Comparison of ENCODE assay signal across 8 cellular contexts in genomic region chr4:17336524-17336941, GRCh38.
A peak's percentile ranks its signal among the peaks of the same experiment; 100 is the strongest.
DNase-seq lines count a peak whose midpoint lies in the region; ATAC-seq and TF ChIP-seq lines count a peak whose summit lies in the region.

No MANE protein-coding gene starts in this region.

- in situ Hi-C loops in mammary epithelial cell (cut with MboI; ENCODE audit: low sequenced_read_pairs in 2 of 2), result loop anchor here in 1 of 2 donors (25.0 kb wide), 1 partner anchor 1049 kb away; no protein-coding TSS in a partner anchor

- H3K9ac ChIP-seq in mammary epithelial cell (ENCODE audit: insufficient read depth, low read length), result no peak overlapping the region

- H3K27me3 Mint-ChIP-seq in T-helper 2 cell treated with Interferon-gamma antibody and Interleukin-4, amounts not matched to agents 5 μg/mL and 100 μg/mL, for 36 hours (ENCODE audit: low read depth), result no peaks in the 10 kb centered on the region

- dilution Hi-C loops in mammary epithelial cell (cut with HindIII; ENCODE audit: low sequenced_read_pairs), result no loop called here

- no peaks in the 10 kb centered on the region for H3K79me2 ChIP-seq in mammary epithelial cell (ENCODE audit: insufficient read depth, low read length)

- ATAC-seq in HG02678 (IDR thresholded peaks at IDR 0.05; ENCODE audit: unreplicated experiment), result peak; percentile 80

- peak overlapping the region; percentile 15 for H3K4me2 ChIP-seq in mammary epithelial cell (ENCODE audit: insufficient read depth, low read depth, low read length)

- no peak for TF ChIP-seq POLR2A in testis (IDR thresholded peaks at IDR 0.05)

- peaks cover 5% of the 10 kb centered on the region for H3K4me1 ChIP-seq in mammary epithelial cell (ENCODE audit: insufficient read depth, low read length)
- no peaks in the 10 kb centered on the region for H3K4me1 ChIP-seq in testis
- no peaks in the 10 kb centered on the region for H3K4me1 ChIP-seq in SJCRH30

- no TSS peak for BruUV-seq in mammary epithelial cell (replicated peaks; lab: Mats Ljungman, UMichigan)

- H3K9me3 Mint-ChIP-seq in T-helper 2 cell treated with Interferon-gamma antibody and Interleukin-4, amounts not matched to agents 5 μg/mL and 100 μg/mL, for 36 hours, result no peaks in the 10 kb centered on the region

- H3K27ac Mint-ChIP-seq in T-helper 2 cell treated with Interferon-gamma antibody and Interleukin-4, amounts not matched to agents 5 μg/mL and 100 μg/mL, for 36 hours, result peak overlapping the region; percentile 60

- H3K4me3 ChIP-seq in mammary epithelial cell (replicated peaks in 1 of 3; ENCODE audit: insufficient read depth in 1 of 3, low read depth in 2 of 3, low read length in 3 of 3), result no peak overlapping the region
- no peak overlapping the region for H3K4me3 ChIP-seq in testis
- no peak overlapping the region for H3K4me3 ChIP-seq in SJCRH30

- H3K36me3 Mint-ChIP-seq in T-helper 2 cell treated with Interferon-gamma antibody and Interleukin-4, amounts not matched to agents 5 μg/mL and 100 μg/mL, for 36 hours (ENCODE audit: low read depth), result no peaks in the 10 kb centered on the region

- peak overlapping the region; percentile 32 for H3K4me3 Mint-ChIP-seq in T-helper 2 cell treated with Interferon-gamma antibody and Interleukin-4, amounts not matched to agents 5 μg/mL and 100 μg/mL, for 36 hours

- TF ChIP-seq CTCF in GM10266 (IDR thresholded peaks at IDR 0.05; ENCODE audit: control insufficient read depth, insufficient read depth, low read depth, missing control alignments) (no peak), mammary epithelial cell (conservative IDR thresholded peaks at IDR 0.05 in 1 of 2, IDR thresholded peaks at IDR 0.05 in 1 of 2; ENCODE audit: extremely low read depth in 1 of 2, insufficient read depth in 1 of 2, low read depth in 1 of 2, low read length in 2 of 2) (no peak), testis (IDR thresholded peaks at IDR 0.05) (no peak)

- H3K36me3 ChIP-seq in mammary epithelial cell (ENCODE audit: insufficient read depth, low read length) (no peaks in the 10 kb centered on the region), testis (ENCODE audit: low read depth, missing control alignments) (no peaks in the 10 kb centered on the region), SJCRH30 (no peaks in the 10 kb centered on the region)

- peaks cover 34% of the 10 kb centered on the region for H3K4me1 Mint-ChIP-seq in T-helper 2 cell treated with Interferon-gamma antibody and Interleukin-4, amounts not matched to agents 5 μg/mL and 100 μg/mL, for 36 hours (ENCODE audit: low read depth)

- intact Hi-C loops in mammary epithelial cell (cut with micrococcal nuclease) (no loop called here), testis (cut with DNase I; ENCODE audit: low total_unique reads) (no loop called here)

- H3K27me3 ChIP-seq in mammary epithelial cell (ENCODE audit: insufficient read depth, low read length), result no peaks in the 10 kb centered on the region
- no peaks in the 10 kb centered on the region for H3K27me3 ChIP-seq in testis
- peaks cover 12% of the 10 kb centered on the region; the same call in 1 of the 2 replicates for H3K27me3 ChIP-seq in SJCRH30

- 2% methylated on average over 10 of the region's 10 CpGs for WGBS in mammary epithelial cell (ENCODE audit: low coverage, missing lambda C conversion rate)
- 73 to 85% methylated on average over 10 of the region's 10 CpGs for WGBS in testis, 2 donors

- H3K9me3 ChIP-seq in mammary epithelial cell (replicated peaks; ENCODE audit: insufficient read depth, low read length) (no peaks in the 10 kb centered on the region), testis (no peaks in the 10 kb centered on the region), SJCRH30 (replicated peaks) (no peaks in the 10 kb centered on the region)

- CTCF ChIA-PET in mammary epithelial cell (lab: Charles Lee; ENCODE audit: low non-redundant PET), result no interaction called here

- DNase-seq in GM10266 (ENCODE audit: extremely low spot score) (peak; percentile 46), mammary epithelial cell (peak; percentile 14), GM03348 (ENCODE audit: low spot score) (no peak), testis (no peak), SJCRH30 (no peak)
- peak; percentile 82 for DNase-seq in T-helper 2 cell treated with Interferon-gamma antibody and Interleukin-4, amounts not matched to agents 5 μg/mL and 100 μg/mL, for 36 hours (ENCODE audit: low spot score)
- DNase-seq in stimulated activated CD4-positive, alpha-beta T cell treated with anti-CD3 and anti-CD28 coated beads, TNF-alpha, amount 100 ng/mL, for 1 hour (ENCODE audit: low read depth in 3 of 3, low spot score in 1 of 3), result peak; percentile 38 to 60 (median 52)

- H4K20me1 ChIP-seq in mammary epithelial cell (ENCODE audit: insufficient read depth, low read length), result no peaks in the 10 kb centered on the region

- no peak overlapping the region for H3K27ac ChIP-seq in mammary epithelial cell (ENCODE audit: insufficient read depth, low read depth, low read length)
- H3K27ac ChIP-seq in testis, result no peak overlapping the region
- H3K27ac ChIP-seq in SJCRH30, result no peak overlapping the region

- no peak overlapping the region for H2AFZ ChIP-seq in mammary epithelial cell (ENCODE audit: low read depth, low read length)

Comparison
In these comparisons a context has a peak if more than half of its experiments do, and no peak if none do; other contexts are left out.
1. DNase-seq: peak in GM10266 (single experiment), T-helper 2 cell treated with Interferon-gamma antibody and Interleukin-4, amounts not matched to agents 5 μg/mL and 100 μg/mL, for 36 hours (single experiment), mammary epithelial cell (single experiment) and stimulated activated CD4-positive, alpha-beta T cell treated with anti-CD3 and anti-CD28 coated beads, TNF-alpha, amount 100 ng/mL, for 1 hour (3 of 3); none in GM03348 (single experiment), testis (single experiment) and SJCRH30 (0 of 2).